1 cellular context compared by ENCODE assay signal in the genomic region with DNA sequence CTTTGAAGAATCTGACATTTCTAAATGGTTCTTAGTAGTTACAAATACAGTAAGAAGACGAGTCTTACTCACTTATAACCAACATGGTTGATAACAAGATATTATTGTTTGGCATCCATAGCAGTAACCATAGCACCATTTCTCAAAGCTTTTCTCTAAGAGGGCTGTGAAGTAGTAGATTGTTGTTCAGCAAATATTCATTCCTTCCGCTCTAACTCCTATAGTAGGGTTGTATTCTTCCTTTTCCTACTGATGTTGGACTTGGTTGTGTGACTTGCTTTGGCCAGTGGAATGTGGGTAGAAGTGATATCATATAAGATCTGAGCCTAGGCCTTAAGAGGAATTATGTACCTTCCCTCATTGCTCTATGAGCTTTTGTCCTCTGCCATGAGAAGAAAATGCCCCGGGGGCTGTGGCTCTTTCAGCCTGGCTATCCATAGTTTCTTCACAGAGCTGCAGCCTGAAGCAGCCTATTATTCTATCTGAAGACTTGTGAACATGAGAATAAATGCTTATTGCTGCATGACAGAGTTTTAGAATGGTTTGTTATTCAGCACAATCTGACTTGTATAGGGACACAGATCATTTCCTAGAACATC.
TF ChIP-seq lines count a peak whose summit lies in the region.

No MANE protein-coding gene starts in this region.

TF ChIP-seq in A549, 52 proteins besides CTCF, POLR2A, EP300 and RAD21 (continued from another document):
- TF ChIP-seq, protein P1, sequence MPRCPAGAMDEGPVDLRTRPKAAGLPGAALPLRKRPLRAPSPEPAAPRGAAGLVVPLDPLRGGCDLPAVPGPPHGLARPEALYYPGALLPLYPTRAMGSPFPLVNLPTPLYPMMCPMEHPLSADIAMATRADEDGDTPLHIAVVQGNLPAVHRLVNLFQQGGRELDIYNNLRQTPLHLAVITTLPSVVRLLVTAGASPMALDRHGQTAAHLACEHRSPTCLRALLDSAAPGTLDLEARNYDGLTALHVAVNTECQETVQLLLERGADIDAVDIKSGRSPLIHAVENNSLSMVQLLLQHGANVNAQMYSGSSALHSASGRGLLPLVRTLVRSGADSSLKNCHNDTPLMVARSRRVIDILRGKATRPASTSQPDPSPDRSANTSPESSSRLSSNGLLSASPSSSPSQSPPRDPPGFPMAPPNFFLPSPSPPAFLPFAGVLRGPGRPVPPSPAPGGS (IDR thresholded peaks at IDR 0.05): no peak
- TF ChIP-seq NPAS2 (CRISPR knock-in tag; IDR thresholded peaks at IDR 0.05; ENCODE audit: borderline replicate concordance) (no peak), HOXB5 (CRISPR knock-in tag; IDR thresholded peaks at IDR 0.05) (no peak), ZNF302 (CRISPR knock-in tag; IDR thresholded peaks at IDR 0.05) (no peak), SMC3 (IDR thresholded peaks at IDR 0.05) (no peak), EHF (CRISPR knock-in tag; IDR thresholded peaks at IDR 0.05) (no peak), FOXS1 (CRISPR knock-in tag; IDR thresholded peaks at IDR 0.05) (no peak)
